In the genomic region with DNA sequence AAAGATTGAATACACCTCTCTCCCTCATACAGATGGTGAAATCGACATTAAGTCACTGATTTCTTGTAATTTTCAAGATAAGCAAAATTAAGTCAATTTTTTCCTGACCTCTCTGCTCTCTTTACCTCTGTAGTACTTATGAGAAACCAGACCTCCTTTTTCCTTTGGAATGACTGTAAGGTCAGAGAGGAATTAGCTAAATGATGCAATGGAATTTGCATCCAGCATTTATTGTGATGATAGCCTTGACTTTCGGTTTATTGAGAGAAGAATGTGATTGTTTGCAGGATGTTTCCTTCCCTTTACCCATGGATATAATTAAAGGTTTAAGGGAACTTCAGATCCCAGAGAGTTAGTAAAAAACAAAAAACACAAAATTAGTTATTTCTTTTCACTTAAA, we compare ENCODE assay signal across 22 cellular contexts. TPM values are rescaled to one million over a fixed set of nuclear protein-coding genes. Genes with fewer than 3 reads are reported as not detected.
DNase-seq lines count a peak whose midpoint lies in the region; ATAC-seq and TF ChIP-seq lines count a peak whose summit lies in the region.
"Had no signal": no experiment of that assay in that cellular context is flagged by ENCODE, and none has a peak within 500 bp of the region (broad histone marks: within the 10 kb centered on the region; RNA-seq: fewer than 3 reads in every experiment).

No MANE protein-coding gene starts in this region.

- no peaks in the 10 kb centered on the region for H3K27me3 ChIP-seq in HUES48 (ENCODE audit: control insufficient read depth, insufficient read depth, low read length)
- H3K27me3 ChIP-seq: Peyer's patch, SJCRH30 had no signal

- CTCF ChIA-PET in WTC11 (lab: Charles Lee), result interaction anchor here (1.3 kb wide), 1 partner anchor 47 kb away, joined by 3 read pairs; no protein-coding TSS in a partner anchor
- CTCF ChIA-PET in activated CD4-positive, alpha-beta memory T cell treated with anti-CD3 and anti-CD28 coated beads, Interleukin-2, amount 10 ng/mL, durations not matched to agents 7 days and 5 days (lab: Charles Lee), result no interaction called here

- H3K4me3 ChIP-seq in HUES48 (ENCODE audit: low read depth, low read length), result no peak overlapping the region
- H3K4me3 ChIP-seq: A549, Peyer's patch, SJCRH30 had no signal

- POLR2A ChIA-PET in WTC11 (lab: Charles Lee), result no interaction called here
- POLR2A ChIA-PET in activated CD4-positive, alpha-beta memory T cell treated with anti-CD3 and anti-CD28 coated beads, Interleukin-2, amount 10 ng/mL, durations not matched to agents 7 days and 5 days (lab: Charles Lee), result no interaction called here

- H3K27me3 Mint-ChIP-seq in WTC11 (ENCODE audit: low read depth), result no peaks in the 10 kb centered on the region
- no peaks in the 10 kb centered on the region for H3K27me3 Mint-ChIP-seq in endothelial cell (ENCODE audit: unreplicated experiment)
- no peaks in the 10 kb centered on the region for H3K27me3 Mint-ChIP-seq in nephron progenitor cell (ENCODE audit: low read depth, poor library complexity)
- no peaks in the 10 kb centered on the region for H3K27me3 Mint-ChIP-seq in activated CD4-positive, alpha-beta memory T cell treated with anti-CD3 and anti-CD28 coated beads, Interleukin-2, amount 10 ng/mL, durations not matched to agents 7 days and 5 days
- H3K27me3 Mint-ChIP-seq: B cell had no signal

- no peaks in the 10 kb centered on the region for H3K9me3 ChIP-seq in HUES48 (ENCODE audit: control insufficient read depth, insufficient read depth, low read length)
- H3K9me3 ChIP-seq: A549, Peyer's patch, SJCRH30 had no signal

- H3K4me1 Mint-ChIP-seq in WTC11 (peaks cover 52% of the 10 kb centered on the region), endothelial cell (ENCODE audit: unreplicated experiment) (peaks cover 18% of the 10 kb centered on the region), nephron progenitor cell (peaks cover 24% of the 10 kb centered on the region)
- H3K4me1 Mint-ChIP-seq in activated CD4-positive, alpha-beta memory T cell treated with anti-CD3 and anti-CD28 coated beads, Interleukin-2, amount 10 ng/mL, durations not matched to agents 7 days and 5 days, result peaks cover 6% of the 10 kb centered on the region

- no peak overlapping the region for H3K9ac ChIP-seq in HUES48 (ENCODE audit: low read depth, low read length)
- H3K9ac ChIP-seq: KMS-11 had no signal

- no peak for TF ChIP-seq CTCF in WTC11 (IDR thresholded peaks at IDR 0.05)
- no peak for TF ChIP-seq CTCF in endothelial cell (IDR thresholded peaks at IDR 0.05; ENCODE audit: unreplicated experiment)
- TF ChIP-seq CTCF in nephron progenitor cell (IDR thresholded peaks at IDR 0.05), result no peak

- H3K4me3 Mint-ChIP-seq in WTC11 (no peak overlapping the region), endothelial cell (ENCODE audit: unreplicated experiment) (no peak overlapping the region), nephron progenitor cell (no peak overlapping the region)
- H3K4me3 Mint-ChIP-seq in activated CD4-positive, alpha-beta memory T cell treated with anti-CD3 and anti-CD28 coated beads, Interleukin-2, amount 10 ng/mL, durations not matched to agents 7 days and 5 days, result no peak overlapping the region
- H3K4me3 Mint-ChIP-seq: B cell, CD14-positive monocyte, HFFc6 had no signal

- ATAC-seq in WTC11, result no peak
- ATAC-seq in GM18858 (IDR thresholded peaks at IDR 0.05; ENCODE audit: unreplicated experiment), result no peak
- ATAC-seq: A549 had no signal

- no peaks in the 10 kb centered on the region for H3K36me3 ChIP-seq in HUES48 (ENCODE audit: control insufficient read depth, insufficient read depth, low read length)
- H3K36me3 ChIP-seq: Peyer's patch, SJCRH30 had no signal

- H3K9me3 Mint-ChIP-seq in WTC11, result no peaks in the 10 kb centered on the region
- no peaks in the 10 kb centered on the region for H3K9me3 Mint-ChIP-seq in endothelial cell (ENCODE audit: unreplicated experiment)
- H3K9me3 Mint-ChIP-seq in nephron progenitor cell, result no peaks in the 10 kb centered on the region
- H3K9me3 Mint-ChIP-seq in activated CD4-positive, alpha-beta memory T cell treated with anti-CD3 and anti-CD28 coated beads, Interleukin-2, amount 10 ng/mL, durations not matched to agents 7 days and 5 days, result no peaks in the 10 kb centered on the region
- H3K9me3 Mint-ChIP-seq: CD14-positive monocyte, HFFc6 had no signal

- DNase-seq in WTC11 (ENCODE audit: low spot score) (no peak), endothelial cell (ENCODE audit: low spot score) (no peak), nephron progenitor cell (no peak), RPMI8226 (no peak), DMS153 treated with DMSO at 0.1 percent for 48 hours (lab: John Stamatoyannopoulos, UW; ENCODE audit: unreplicated experiment) (no peak)
- DNase-seq in activated CD4-positive, alpha-beta memory T cell treated with anti-CD3 and anti-CD28 coated beads, Interleukin-2, amount 10 ng/mL, durations not matched to agents 7 days and 5 days, result no peak
- DNase-seq: DMS79, H7, HFFc6, NCI-H1092 treated with DMSO at 0.1 percent for 48 hours, NCI-H146, NCI-H2081, NCI-H2171, NCI-H524 treated with DMSO at 0.1 percent for 48 hours, Peyer's patch, SJCRH30 had no signal

- peaks cover 56% of the 10 kb centered on the region for H3K4me1 ChIP-seq in HUES48 (ENCODE audit: control insufficient read depth, insufficient read depth, low read length)
- H3K4me1 ChIP-seq: A549, Peyer's patch, SJCRH30 had no signal

- H3K27ac ChIP-seq in HUES48 (ENCODE audit: low read depth, low read length), result peak overlapping the region; percentile 26
- H3K27ac ChIP-seq: A549, KMS-11, Peyer's patch, SJCRH30 had no signal

- peak overlapping the region; percentile 87 for H3K27ac Mint-ChIP-seq in WTC11
- H3K27ac Mint-ChIP-seq in endothelial cell (ENCODE audit: unreplicated experiment), result peak overlapping the region; percentile 93
- H3K27ac Mint-ChIP-seq in nephron progenitor cell, result peak overlapping the region; percentile 39
- H3K27ac Mint-ChIP-seq in activated CD4-positive, alpha-beta memory T cell treated with anti-CD3 and anti-CD28 coated beads, Interleukin-2, amount 10 ng/mL, durations not matched to agents 7 days and 5 days, result no peak overlapping the region
- H3K27ac Mint-ChIP-seq: B cell, HFFc6 had no signal

- H3K36me3 Mint-ChIP-seq in WTC11 (no peaks in the 10 kb centered on the region), endothelial cell (ENCODE audit: low read depth, unreplicated experiment) (no peaks in the 10 kb centered on the region), nephron progenitor cell (ENCODE audit: low read depth) (peaks cover 9% of the 10 kb centered on the region)
- H3K36me3 Mint-ChIP-seq in activated CD4-positive, alpha-beta memory T cell treated with anti-CD3 and anti-CD28 coated beads, Interleukin-2, amount 10 ng/mL, durations not matched to agents 7 days and 5 days (ENCODE audit: low read depth), result peaks cover 6% of the 10 kb centered on the region

TF ChIP-seq in WTC11, 78 proteins besides CTCF, POLR2A, EP300 and RAD21 (continues in another document):
- TF ChIP-seq NFE2L1 (CRISPR knock-in tag; IDR thresholded peaks at IDR 0.05) (no peak), TP53 (CRISPR knock-in tag; IDR thresholded peaks at IDR 0.05) (no peak), ZNF263 (CRISPR knock-in tag; IDR thresholded peaks at IDR 0.05; ENCODE audit: low read depth) (no peak), GRHL2 (CRISPR knock-in tag; IDR thresholded peaks at IDR 0.05; ENCODE audit: insufficient replicate concordance, severe bottlenecking) (no peak), PREB (CRISPR knock-in tag; IDR thresholded peaks at IDR 0.05; ENCODE audit: borderline replicate concordance) (no peak), KAT7 (CRISPR knock-in tag; IDR thresholded peaks at IDR 0.05; ENCODE audit: borderline replicate concordance) (no peak), ATF1 (CRISPR knock-in tag; IDR thresholded peaks at IDR 0.05) (no peak), MXD4 (CRISPR knock-in tag; IDR thresholded peaks at IDR 0.05; ENCODE audit: borderline replicate concordance) (no peak), ZBTB21 (CRISPR knock-in tag; IDR thresholded peaks at IDR 0.05; ENCODE audit: borderline replicate concordance) (no peak), GTF2I (CRISPR knock-in tag; conservative IDR thresholded peaks at IDR 0.05) (no peak), SP1 (CRISPR knock-in tag; conservative IDR thresholded peaks at IDR 0.05) (no peak), ZNF281 (CRISPR knock-in tag; IDR thresholded peaks at IDR 0.05) (no peak), NFATC4 (CRISPR knock-in tag; IDR thresholded peaks at IDR 0.05) (no peak)

RNA-seq across cellular contexts. Expression of gene STK26, which starts 22.4 kb away (rescaled TPM):
- total RNA-seq in WTC11 (2021) (75.4 to 78.8 TPM (median 77.6 TPM) in 3 replicates), endothelial cell (ENCODE audit: unreplicated experiment) (29.7 TPM)
- total RNA-seq in activated CD4-positive, alpha-beta memory T cell treated with anti-CD3 and anti-CD28 coated beads, Interleukin-2, amount 10 ng/mL, durations not matched to agents 7 days and 5 days, result 10 to 100 TPM; 49.8 to 50.8 TPM
